In the genomic region with DNA sequence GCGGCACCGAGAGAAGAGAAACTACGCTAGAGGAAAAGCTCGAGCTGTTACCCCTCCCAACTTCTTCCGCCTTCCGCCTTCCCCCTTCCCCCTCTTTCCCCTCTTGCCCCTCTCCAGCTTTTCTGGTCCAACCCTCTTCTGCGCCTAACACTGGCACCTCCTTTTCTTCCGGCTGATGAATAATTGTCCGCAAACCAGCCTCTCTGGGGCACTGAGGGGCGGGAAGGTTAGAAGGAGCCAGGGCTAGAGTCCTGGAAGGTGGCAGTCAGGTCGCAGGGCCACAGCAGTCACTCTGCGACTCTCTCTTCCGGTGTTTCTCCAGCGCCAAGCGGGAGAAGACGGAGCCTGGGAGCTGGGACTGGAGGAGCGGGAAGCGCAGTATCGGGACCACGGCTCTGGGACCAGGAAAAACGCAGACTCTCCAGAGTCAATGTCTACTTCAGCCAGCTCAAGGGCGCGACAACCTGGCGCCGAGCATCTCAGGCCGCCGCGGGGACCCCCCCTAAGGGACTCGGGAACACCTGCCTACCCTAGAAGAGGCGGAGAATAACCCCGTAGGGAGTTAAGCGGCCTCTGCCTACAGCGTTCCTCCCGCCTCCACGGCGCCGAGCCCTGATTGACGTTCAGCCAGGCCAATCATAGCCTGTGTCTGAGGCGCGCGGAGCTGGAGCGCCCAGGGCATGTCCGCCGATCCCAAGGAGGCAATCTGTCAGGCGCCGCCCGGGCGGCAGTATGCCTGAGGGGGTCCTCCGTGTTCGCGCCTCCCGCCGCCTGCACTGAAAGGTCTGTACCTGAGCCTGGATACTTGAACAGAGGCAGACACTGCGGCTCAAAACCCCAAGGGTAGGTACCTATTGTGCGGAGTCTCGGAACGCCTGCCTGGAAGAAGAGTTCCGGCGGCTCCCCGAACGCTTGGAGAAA, we compare ENCODE assay signal across 8 cellular contexts. TPM values are rescaled to one million over a fixed set of nuclear protein-coding genes. Genes with fewer than 3 reads are reported as not detected.
DNase-seq lines count a peak whose midpoint lies in the region; ATAC-seq and TF ChIP-seq lines count a peak whose summit lies in the region.

No MANE protein-coding gene starts in this region.

- in situ Hi-C loops in SK-MEL-5 (cut with HindIII; ENCODE audit: low pct_unique_long_range_greater_than_20kb, low sequenced_read_pairs) = no loop called here

- H3K27ac Mint-ChIP-seq in HFFc6 = peak overlapping the region; percentile 76

- no peaks in the 10 kb centered on the region for H3K36me3 Mint-ChIP-seq in HFFc6 (ENCODE audit: low read depth)

- no peaks in the 10 kb centered on the region for H3K27me3 ChIP-seq in testis

- H3K36me3 ChIP-seq in testis (ENCODE audit: low read depth, missing control alignments) = no peaks in the 10 kb centered on the region

- H3K4me1 Mint-ChIP-seq in HFFc6 (ENCODE audit: low read depth) = peaks cover 21% of the 10 kb centered on the region

- peak overlapping the region; percentile 91 to 94 for H3K27ac ChIP-seq in testis

- H3K4me1 ChIP-seq in testis = peaks cover 11% of the 10 kb centered on the region

- no peak for TF ChIP-seq CTCF in HFFc6 (IDR thresholded peaks at IDR 0.05)
- TF ChIP-seq CTCF in omental fat pad (IDR thresholded peaks at IDR 0.05) = no peak
- no peak for TF ChIP-seq CTCF in testis (IDR thresholded peaks at IDR 0.05)

- DNase-seq in GM04504 (ENCODE audit: low read depth) (peak; percentile 80), HFFc6 (peak; percentile 91), NAMALWA (ENCODE audit: low spot score) (peak; percentile 97), SK-MEL-5 (ENCODE audit: low read depth, low spot score) (peak; percentile 89), glomerular visceral epithelial cell (ENCODE audit: extremely low spot score) (peak; percentile 95), omental fat pad (ENCODE audit: low spot score) (peak; percentile 95), testis (peak; percentile 96)
- peak; percentile 93 for DNase-seq in activated naive CD4-positive, alpha-beta T cell treated with anti-CD3 and anti-CD28 coated beads, Interleukin-2, amount 50 U/mL, for 16 hours

- H3K9me3 ChIP-seq in testis = no peaks in the 10 kb centered on the region

- TF ChIP-seq POLR2A in testis (IDR thresholded peaks at IDR 0.05) = no peak

- peak overlapping the region; percentile 80 to 92 for H3K4me3 ChIP-seq in testis

- H3K4me3 Mint-ChIP-seq in HFFc6 = peak overlapping the region; percentile 97

- H3K27me3 Mint-ChIP-seq in HFFc6 (ENCODE audit: insufficient read depth) = no peaks in the 10 kb centered on the region; the same call in 1 of the 2 replicates

- peak; percentile 99 for ATAC-seq in omental fat pad (ENCODE audit: low FRiP score)

- 0 to 1% methylated on average over 19 to 61 of the region's 61 CpGs for WGBS in testis, 2 donors

- no peaks in the 10 kb centered on the region for H3K9me3 Mint-ChIP-seq in HFFc6

- intact Hi-C loops in testis (cut with DNase I; ENCODE audit: low total_unique reads) = no loop called here

RNA-seq across cellular contexts. Expression of gene PSMB9, which starts 40.4 kb away (rescaled TPM):
- 10 to 100 TPM in 4 of 6 experiments, 1 to 10 TPM in 2; 4.9 to 23.9 (median 20.9) TPM for total RNA-seq in HFFc6 (2021; fragmentation: NEBNext Ultra II Directional; extraction: Animal tissue kit (Norgen Biotek cat#: 25700))
- total RNA-seq in SK-MEL-5 (2014; rRNA removed; shearing (Covaris generic)) = 10.4 and 15.4 TPM in 2 replicates
- polyA plus RNA-seq in SK-MEL-5 (2015; cell fraction: cytosol; rRNA removed) = 20.7 and 24.6 TPM in 2 replicates
- 6.5 and 8.5 TPM in 2 replicates for polyA plus RNA-seq in SK-MEL-5 (2015; cell fraction: nucleus; rRNA removed)
- 10 to 100 TPM; 22.2 to 84.2 (median 23.8) TPM for total RNA-seq in omental fat pad
- total RNA-seq in testis = 1 to 10 TPM; 6.2 to 7.9 TPM
- 29.7 TPM for polyA plus RNA-seq in testis (ENCODE audit: insufficient read depth, low read depth, low replicate concordance)

RNA-seq across cellular contexts. Expression of gene TAP1, which starts 40.8 kb away (rescaled TPM):
- total RNA-seq in HFFc6 (2021; fragmentation: NEBNext Ultra II Directional; extraction: Animal tissue kit (Norgen Biotek cat#: 25700)) = 10 to 100 TPM; 29.9 to 42.6 (median 37.8) TPM
- total RNA-seq in SK-MEL-5 (2014; rRNA removed; shearing (Covaris generic)) = 30.6 and 36.4 TPM in 2 replicates
- polyA plus RNA-seq in SK-MEL-5 (2015; cell fraction: cytosol; rRNA removed) = 32.6 and 35.5 TPM in 2 replicates
- 25.3 and 25.7 TPM in 2 replicates for polyA plus RNA-seq in SK-MEL-5 (2015; cell fraction: nucleus; rRNA removed)
- total RNA-seq in omental fat pad (100 to 1,000 TPM in 1 of 4 donors, 10 to 100 TPM in 3; 30.5 to 128 (median 55.6) TPM), testis (10 to 100 TPM; 45.6 to 57.4 TPM)
- 58.8 TPM for polyA plus RNA-seq in testis (ENCODE audit: insufficient read depth, low read depth, low replicate concordance)

RNA-seq across cellular contexts. Expression of gene HLA-DMB, which starts 46.5 kb away (rescaled TPM):
- not detected for total RNA-seq in HFFc6 (2021; fragmentation: NEBNext Ultra II Directional; extraction: Animal tissue kit (Norgen Biotek cat#: 25700))
- 1.9 and 2.6 TPM in 2 replicates for total RNA-seq in SK-MEL-5 (2014; rRNA removed; shearing (Covaris generic))
- 5.0 and 8.1 TPM in 2 replicates for polyA plus RNA-seq in SK-MEL-5 (2015; cell fraction: cytosol; rRNA removed)
- 0.75 and 4.3 TPM in 2 replicates for polyA plus RNA-seq in SK-MEL-5 (2015; cell fraction: nucleus; rRNA removed)
- total RNA-seq in omental fat pad (10 to 100 TPM; 18.4 to 79.6 (median 35.0) TPM), testis (1 to 10 TPM; 4.9 to 6.0 TPM)
- 46.1 TPM for polyA plus RNA-seq in testis (ENCODE audit: insufficient read depth, low read depth, low replicate concordance)

RNA-seq across cellular contexts. Expression of gene PSMB8, which starts 50.5 kb away (rescaled TPM):
- 10 to 100 TPM; 24.4 to 43.3 (median 39.5) TPM for total RNA-seq in HFFc6 (2021; fragmentation: NEBNext Ultra II Directional; extraction: Animal tissue kit (Norgen Biotek cat#: 25700))
- 40.4 and 43.9 TPM in 2 replicates for total RNA-seq in SK-MEL-5 (2014; rRNA removed; shearing (Covaris generic))
- 28.9 and 33.5 TPM in 2 replicates for polyA plus RNA-seq in SK-MEL-5 (2015; cell fraction: cytosol; rRNA removed)
- 39.7 and 43.3 TPM in 2 replicates for polyA plus RNA-seq in SK-MEL-5 (2015; cell fraction: nucleus; rRNA removed)
- total RNA-seq in omental fat pad = 10 to 100 TPM; 38.5 to 71.2 (median 42.3) TPM
- 10 to 100 TPM in 1 of 2 donors, 1 to 10 TPM in 1; 4.6 to 11.2 TPM for total RNA-seq in testis
- polyA plus RNA-seq in testis (ENCODE audit: insufficient read depth, low read depth, low replicate concordance) = 35.7 TPM

RNA-seq across cellular contexts. Expression of gene TAP2, which starts 55.8 kb away (rescaled TPM):
- total RNA-seq in HFFc6 (2021; fragmentation: NEBNext Ultra II Directional; extraction: Animal tissue kit (Norgen Biotek cat#: 25700)) = 10 to 100 TPM; 25.3 to 47.5 (median 39.2) TPM
- 52.5 and 54.2 TPM in 2 replicates for total RNA-seq in SK-MEL-5 (2014; rRNA removed; shearing (Covaris generic))
- 33.3 and 37.1 TPM in 2 replicates for polyA plus RNA-seq in SK-MEL-5 (2015; cell fraction: cytosol; rRNA removed)
- 90.6 and 106 TPM in 2 replicates for polyA plus RNA-seq in SK-MEL-5 (2015; cell fraction: nucleus; rRNA removed)
- total RNA-seq in omental fat pad (10 to 100 TPM; 10.1 to 54.5 (median 20.0) TPM), testis (10 to 100 TPM in 1 of 2 donors, 1 to 10 TPM in 1; 6.3 to 10.2 TPM)
- 9.1 TPM for polyA plus RNA-seq in testis (ENCODE audit: insufficient read depth, low read depth, low replicate concordance)

Comparison
In these comparisons a context has a peak if more than half of its experiments do, and no peak if none do; other contexts are left out.
1. Peak in every context shown above with its lines: DNase-seq, ATAC-seq, H3K4me3 ChIP-seq and H3K27ac ChIP-seq.